In the genomic region with DNA sequence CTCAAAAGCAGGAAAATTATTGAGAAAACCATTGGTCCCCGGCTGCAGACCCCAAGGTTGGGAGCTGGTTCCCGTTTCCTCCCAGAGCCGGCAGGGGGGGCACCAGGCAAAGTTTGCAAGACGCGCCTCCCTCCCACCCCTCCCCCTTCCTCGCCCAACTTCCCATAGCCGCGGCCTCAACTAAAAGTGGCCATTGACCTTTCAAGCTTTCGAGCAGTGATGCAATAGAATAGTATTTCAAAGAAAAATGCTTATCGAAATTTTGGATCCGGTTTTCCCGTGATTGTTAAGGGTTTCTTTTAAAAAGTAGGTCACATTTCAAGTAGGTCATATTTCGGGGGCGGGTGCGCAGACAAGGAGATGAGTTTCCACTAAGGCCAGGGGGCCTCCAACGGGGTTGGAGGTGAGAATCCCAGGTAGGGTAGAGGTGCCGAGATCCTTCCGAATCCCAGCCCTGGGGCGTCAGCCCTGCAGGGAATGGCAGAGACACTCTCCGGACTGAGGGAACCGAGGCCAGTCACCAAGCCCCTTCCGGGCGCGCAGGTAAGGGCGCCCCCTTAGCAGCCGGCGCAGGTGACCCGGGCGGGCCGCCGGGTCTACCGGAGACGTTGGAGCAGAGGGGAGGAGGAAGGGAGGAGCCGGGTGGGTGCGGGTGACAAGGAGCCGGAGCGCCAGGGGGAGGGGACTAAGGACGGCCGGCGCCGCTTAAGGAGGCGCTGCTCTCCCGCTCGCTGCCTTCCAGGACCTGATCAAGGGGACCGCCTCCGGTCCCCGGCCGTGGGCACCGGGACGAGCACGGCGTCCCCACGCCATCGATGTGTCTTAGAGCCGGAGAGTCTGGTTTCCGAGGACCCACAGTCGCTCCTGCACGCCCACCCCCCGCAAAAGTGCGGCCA, we compare ENCODE assay signal across 8 cellular contexts. TPM values are rescaled to one million over a fixed set of nuclear protein-coding genes. Genes with fewer than 3 reads are reported as not detected.
DNase-seq lines count a peak whose midpoint lies in the region; ATAC-seq and TF ChIP-seq lines count a peak whose summit lies in the region.

No MANE protein-coding gene starts in this region.

- DNase-seq in BJ (ENCODE audit: low read depth) (no peak), NT2/D1 (ENCODE audit: low read depth, low spot score) (peak; percentile 90), esophagus muscularis mucosa (ENCODE audit: extremely low spot score) (peak; percentile 97), myocyte (ENCODE audit: low read depth) (peak; percentile 89)
- DNase-seq in activated T-cell treated with anti-CD3 and anti-CD28 coated beads, Interleukin-2, amount 50 U/mL, for 48 hours, result peak; percentile 83
- DNase-seq in stimulated activated CD8-positive, alpha-beta memory T cell treated with anti-CD3 and anti-CD28 coated beads, Interleukin-7, amount 100 ng/mL, for 4 hours (ENCODE audit: low read depth in 2 of 2), result peak; percentile 63 to 74

- POLR2A ChIA-PET in BJ (lab: Charles Lee), result interaction anchor here (0.6 to 1.4 kb wide), 4 partner anchors 171 to 533 kb away, joined by 3 read pairs; no protein-coding TSS in a partner anchor

- peak overlapping the region; percentile 90 for H3K9ac ChIP-seq in NT2/D1 (ENCODE audit: insufficient read length, low read depth)

- no peak for TF ChIP-seq EP300 in esophagus muscularis mucosa (IDR thresholded peaks at IDR 0.05)

- peaks cover 12% of the 10 kb centered on the region for H3K36me3 ChIP-seq in BJ (ENCODE audit: control insufficient read depth, insufficient read depth, low read length)
- peaks cover 31% of the 10 kb centered on the region for H3K36me3 ChIP-seq in NT2/D1 (ENCODE audit: insufficient read depth, insufficient read length, low read length)
- H3K36me3 ChIP-seq in esophagus muscularis mucosa, result peaks cover 0 to 16% (median 13%) of the 10 kb centered on the region in 4 donors

- CTCF ChIA-PET in BJ (lab: Yijun Ruan, JAX), result interaction anchor here (0.6 to 9.9 kb wide), 25 partner anchors 8 to 536 kb away, joined by 3 to 102 read pairs (median 4); no protein-coding TSS in a partner anchor

- H3K27ac ChIP-seq in esophagus muscularis mucosa (replicated peaks in 1 of 4), result peak overlapping the region; percentile 91 to 95 (median 92)

- no peak for TF ChIP-seq POLR2A in esophagus muscularis mucosa (IDR thresholded peaks at IDR 0.05; ENCODE audit: low read depth)

- H3K27me3 ChIP-seq in BJ (ENCODE audit: control insufficient read depth, insufficient read depth, low read length), result no peaks in the 10 kb centered on the region
- peaks cover 3% of the 10 kb centered on the region for H3K27me3 ChIP-seq in NT2/D1 (ENCODE audit: insufficient read depth, insufficient read length)
- H3K27me3 ChIP-seq in esophagus muscularis mucosa, result peaks cover 0 to 16% (median 0%) of the 10 kb centered on the region in 4 donors

- intact Hi-C loops in esophagus muscularis mucosa (cut with DNase I), result loop anchor here (1.0 to 10.0 kb wide), 7 partner anchors 65 to 531 kb away; a partner anchor contains a TSS

- under 1% methylated on average over 46 of the region's 60 CpGs for WGBS in esophagus muscularis mucosa

- peak; percentile 93 for TF ChIP-seq CTCF in BJ (IDR thresholded peaks at IDR 0.05; ENCODE audit: insufficient read depth, low read depth, low read length)
- peak; percentile 87 to 89 (median 88) for TF ChIP-seq CTCF in esophagus muscularis mucosa (IDR thresholded peaks at IDR 0.05)

- no peaks in the 10 kb centered on the region for H3K9me3 ChIP-seq in NT2/D1 (ENCODE audit: insufficient read depth, low read length)
- no peaks in the 10 kb centered on the region for H3K9me3 ChIP-seq in esophagus muscularis mucosa

- peak overlapping the region; percentile 93 for H3K4me3 ChIP-seq in BJ (ENCODE audit: low read depth, low read length)
- peak overlapping the region; percentile 71 for H3K4me3 ChIP-seq in NT2/D1 (ENCODE audit: insufficient read length, low read depth)
- H3K4me3 ChIP-seq in esophagus muscularis mucosa, result peak overlapping the region; percentile 71 to 90 (median 78)

- H3K4me1 ChIP-seq in NT2/D1 (ENCODE audit: insufficient read depth, insufficient read length), result peaks cover 2% of the 10 kb centered on the region
- peaks cover 3 to 44% (median 23%) of the 10 kb centered on the region in 4 donors for H3K4me1 ChIP-seq in esophagus muscularis mucosa

- peak; percentile 34 for ATAC-seq in GM19043 (IDR thresholded peaks at IDR 0.05; ENCODE audit: low read depth, unreplicated experiment)
- peak; percentile 20 for ATAC-seq in HG03469 (IDR thresholded peaks at IDR 0.05; ENCODE audit: unreplicated experiment)

RNA-seq across cellular contexts. Expression of a gene that starts 2.6 kb away (rescaled TPM):
- polyA plus RNA-seq in BJ (2011; rRNA removed), result 87.5 and 94.9 TPM in 2 replicates
- polyA minus RNA-seq in BJ (2011; rRNA and poly(A)+ RNA removed), result 51.6 and 58.4 TPM in 2 replicates
- 10 to 100 TPM; 10.4 to 46.7 (median 26.5) TPM for total RNA-seq in esophagus muscularis mucosa
- 3.7 and 4.1 TPM in 2 replicates for total RNA-seq in myocyte
- 0.84 TPM for polyA plus RNA-seq in myocyte (2012)
